Comparison of ENCODE assay signal across 1 cellular context in genomic region chr7:94400643-94401042, GRCh38.
TF ChIP-seq lines count a peak whose summit lies in the region.

No MANE protein-coding gene starts in this region.

TF ChIP-seq in endothelial cell of umbilical vein, 7 proteins besides CTCF, POLR2A, EP300 and RAD21:
- TF ChIP-seq GATA2 (IDR thresholded peaks at IDR 0.05; ENCODE audit: insufficient read depth, insufficient read length, low read depth, low read length) (peak; percentile 68), MYC (IDR thresholded peaks at IDR 0.05; ENCODE audit: low read depth, low read length) (no peak), FOS (IDR thresholded peaks at IDR 0.05; ENCODE audit: borderline replicate concordance, insufficient read depth, low read length) (peak; percentile 75), JUN (IDR thresholded peaks at IDR 0.05; ENCODE audit: borderline replicate concordance, insufficient read depth, insufficient read length, low read depth) (peak; percentile 47)
